ENCODE assay signal across 21 cellular contexts in genomic region chr4:16159321-16159720, GRCh38.
"Had no signal": no experiment of that assay in that cellular context is flagged by ENCODE, and none has a peak within 500 bp of the region (broad histone marks: within the 10 kb centered on the region; RNA-seq: fewer than 3 reads in every experiment).

No MANE protein-coding gene starts in this region.

- DNase-seq: caudate nucleus; cortex of kidney; dorsolateral prefrontal cortex; effector memory CD4-positive, alpha-beta T cell; heart right ventricle; islet precursor cell; left lung; lower lobe of right lung; naive thymus-derived CD8-positive, alpha-beta T cell; ovary; right cardiac atrium; stimulated activated CD4-positive, alpha-beta T cell treated with anti-CD3 and anti-CD28 coated beads, Interleukin-2, amount 100 ng/mL, for 48 hours; stimulated activated naive CD4-positive, alpha-beta T cell treated with Interleukin-2 at 50 U/mL for 16 hours had no signal

- H3K9me3 ChIP-seq: left lung, lower lobe of right lung, ovary had no signal

- H3K4me1 ChIP-seq: lower lobe of right lung had no signal

- H3K27ac ChIP-seq: dorsolateral prefrontal cortex, heart right ventricle, left lung, lower lobe of right lung, ovary had no signal

- H3K27me3 Mint-ChIP-seq: memory B cell; naive thymus-derived CD8-positive, alpha-beta T cell had no signal

- H3K36me3 ChIP-seq: ovary had no signal

- FAIRE-seq: endometrium, frontal cortex had no signal

- H3K4me3 ChIP-seq: dorsolateral prefrontal cortex, heart right ventricle, left lung, lower lobe of right lung, ovary, smooth muscle cell, tibial nerve had no signal

- H3K4me3 Mint-ChIP-seq: memory B cell; mesothelial cell of epicardium; naive thymus-derived CD8-positive, alpha-beta T cell had no signal

- H3K27me3 ChIP-seq: dorsolateral prefrontal cortex, heart right ventricle, left lung, ovary, tibial nerve had no signal

- H3K4me2 ChIP-seq: smooth muscle cell had no signal

- H3K27ac Mint-ChIP-seq: memory B cell, mesothelial cell of epicardium, progenitor cell of endocrine pancreas had no signal

- H3K9me3 Mint-ChIP-seq: memory B cell; mesothelial cell of epicardium; naive thymus-derived CD8-positive, alpha-beta T cell had no signal

- H3K4me1 Mint-ChIP-seq: memory B cell had no signal

- ATAC-seq: esophagus mucosa; heart right ventricle; left lung; lower lobe of right lung; naive thymus-derived CD8-positive, alpha-beta T cell; right cardiac atrium had no signal
